ENCODE assay signal across 9 cellular contexts in genomic region chrX:113929004-113929403, GRCh38.
DNase-seq lines count a peak whose midpoint lies in the region; ATAC-seq and TF ChIP-seq lines count a peak whose summit lies in the region.
"Had no signal": no experiment of that assay in that cellular context is flagged by ENCODE, and none has a peak within 500 bp of the region (broad histone marks: within the 10 kb centered on the region; RNA-seq: fewer than 3 reads in every experiment).

No MANE protein-coding gene starts in this region.

- no peaks in the 10 kb centered on the region for H3K4me1 ChIP-seq in lower lobe of right lung
- H3K4me1 ChIP-seq: BLaER1 had no signal

- H3K27ac ChIP-seq in lower lobe of right lung: no peak overlapping the region
- H3K27ac ChIP-seq: BLaER1 had no signal

- peak; percentile 79 for ATAC-seq in lower lobe of right lung
- ATAC-seq in GM21717 (IDR thresholded peaks at IDR 0.05; ENCODE audit: unreplicated experiment): no peak

- no peaks in the 10 kb centered on the region for H3K27me3 ChIP-seq in lower lobe of right lung (ENCODE audit: low read depth)

- no peaks in the 10 kb centered on the region for H3K36me3 ChIP-seq in lower lobe of right lung
- H3K36me3 ChIP-seq: BLaER1 had no signal

- intact Hi-C loops in lower lobe of right lung (cut with DNase I): no loop called here

- no peaks in the 10 kb centered on the region for H3K9me3 ChIP-seq in lower lobe of right lung
- H3K9me3 ChIP-seq: BLaER1 had no signal

- TF ChIP-seq CTCF in lower lobe of right lung (IDR thresholded peaks at IDR 0.05): peak; percentile 50

- peak; percentile 18 for DNase-seq in NCI-H146 (lab: John Stamatoyannopoulos, UW)
- DNase-seq in NCI-H146 treated with DMSO at 0.1 percent for 48 hours (lab: John Stamatoyannopoulos, UW; ENCODE audit: unreplicated experiment): no peak
- DNase-seq in NCI-H1092 (lab: John Stamatoyannopoulos, UW): peak; percentile 1
- peak; percentile 13 for DNase-seq in amniotic epithelial cell (ENCODE audit: low read depth)
- DNase-seq in lower lobe of right lung: no peak
- DNase-seq in NCI-H1048 (lab: John Stamatoyannopoulos, UW): no peak
- DNase-seq in glomerular visceral epithelial cell (ENCODE audit: extremely low spot score): no peak

- H3K4me3 ChIP-seq in lower lobe of right lung: no peak overlapping the region
- H3K4me3 ChIP-seq: BLaER1 had no signal

Comparison
In these comparisons a context has a peak if more than half of its experiments do, and no peak if none do; other contexts are left out.
1. DNase-seq: peak in NCI-H146 (single experiment), NCI-H1092 (single experiment) and amniotic epithelial cell (single experiment); none in NCI-H146 treated with DMSO at 0.1 percent for 48 hours (single experiment), lower lobe of right lung (single experiment), NCI-H1048 (single experiment) and glomerular visceral epithelial cell (single experiment).